In genomic region chrX:154368630-154369452, GRCh38 we compare ENCODE assay signal across 8 cellular contexts. TPM values are rescaled to one million over a fixed set of nuclear protein-coding genes. Genes with fewer than 3 reads are reported as not detected.
DNase-seq lines count a peak whose midpoint lies in the region; ATAC-seq and TF ChIP-seq lines count a peak whose summit lies in the region.

No MANE protein-coding gene starts in this region.

- H3K4me2 ChIP-seq in neural progenitor cell: peak overlapping the region; percentile 92

- H4K20me1 ChIP-seq in neural progenitor cell (ENCODE audit: low read depth): peaks cover 52% of the 10 kb centered on the region

- H3K27me3 Mint-ChIP-seq in neural progenitor cell (ENCODE audit: insufficient read depth, low read depth): peaks cover 23% of the 10 kb centered on the region

- H3K79me2 ChIP-seq in neural progenitor cell (ENCODE audit: low read depth): peaks cover 58% of the 10 kb centered on the region

- no peak for TF ChIP-seq CTCF in neural progenitor cell (IDR thresholded peaks at IDR 0.05)

- H3K9me3 ChIP-seq in HAP-1 (no peaks in the 10 kb centered on the region), NT2/D1 (ENCODE audit: insufficient read depth, low read length) (no peaks in the 10 kb centered on the region), neural progenitor cell (ENCODE audit: low read depth) (no peaks in the 10 kb centered on the region), subcutaneous abdominal adipose tissue (ENCODE audit: control insufficient read depth in 5 of 5, low read length in 5 of 5) (peaks cover 0 to 3% (median 0%) of the 10 kb centered on the region in 5 donors)

- H3K4me1 ChIP-seq in HAP-1 (peaks cover 26% of the 10 kb centered on the region), NT2/D1 (ENCODE audit: insufficient read depth, insufficient read length) (peaks cover 4% of the 10 kb centered on the region), neural progenitor cell (no peaks in the 10 kb centered on the region), subcutaneous abdominal adipose tissue (ENCODE audit: control insufficient read depth in 5 of 5, insufficient read depth in 5 of 5, low read length in 5 of 5) (peaks cover 0 to 60% (median 47%) of the 10 kb centered on the region in 5 donors)

- no peak overlapping the region for H2AFZ ChIP-seq in neural progenitor cell (replicated peaks)

- in situ Hi-C loops in HAP-1 (cut with MboI; ENCODE audit: low sequenced_read_pairs): loop anchor here (25.0 kb wide), 1 partner anchor 168 kb away; the partner anchor contains the start of genes G6PD and IKBKG

- H3F3A ChIP-seq in neural progenitor cell (ENCODE audit: low read depth): no peaks in the 10 kb centered on the region

- H3K4me1 Mint-ChIP-seq in neural progenitor cell: peaks cover 4% of the 10 kb centered on the region

- H3K27me3 ChIP-seq in HAP-1 (ENCODE audit: low read depth) (no peaks in the 10 kb centered on the region), NT2/D1 (ENCODE audit: insufficient read depth, insufficient read length) (no peaks in the 10 kb centered on the region), neural progenitor cell (peaks cover 6% of the 10 kb centered on the region), subcutaneous abdominal adipose tissue (ENCODE audit: control insufficient read depth in 5 of 5, insufficient read depth in 4 of 5, low read length in 5 of 5) (peaks cover 0 to 9% (median 4%) of the 10 kb centered on the region in 5 donors)

- DNase-seq in CMK (ENCODE audit: low read depth): peak; percentile 76
- peak; percentile 51 to 78 for DNase-seq in HAP-1 (ENCODE audit: low spot score in 2 of 2)
- no peak for DNase-seq in NT2/D1 (ENCODE audit: low read depth, low spot score)
- DNase-seq in activated T-cell treated with anti-CD3 and anti-CD28 coated beads for 1 hour (ENCODE audit: low read depth): peak; percentile 79
- peak; percentile 27 for DNase-seq in neural progenitor cell (ENCODE audit: low spot score)

- peak; percentile 61 for ATAC-seq in esophagus mucosa
- ATAC-seq in HG02938 (IDR thresholded peaks at IDR 0.05; ENCODE audit: unreplicated experiment): no peak

- peaks cover 3% of the 10 kb centered on the region for H3K36me3 Mint-ChIP-seq in neural progenitor cell

- H3K4me3 Mint-ChIP-seq in neural progenitor cell: peak overlapping the region; percentile 80

- peaks cover 65% of the 10 kb centered on the region for H3K36me3 ChIP-seq in HAP-1 (replicated peaks)
- H3K36me3 ChIP-seq in NT2/D1 (ENCODE audit: insufficient read depth, insufficient read length, low read length): peaks cover 57% of the 10 kb centered on the region
- H3K36me3 ChIP-seq in neural progenitor cell: no peaks in the 10 kb centered on the region
- peaks cover 0 to 43% (median 41%) of the 10 kb centered on the region in 5 donors for H3K36me3 ChIP-seq in subcutaneous abdominal adipose tissue (ENCODE audit: control insufficient read depth in 5 of 5, insufficient read depth in 5 of 5, low read length in 5 of 5)

- peaks cover 14% of the 10 kb centered on the region for H3K9me3 Mint-ChIP-seq in neural progenitor cell

- H3K27ac Mint-ChIP-seq in neural progenitor cell: no peak overlapping the region

- H3K27ac ChIP-seq in neural progenitor cell: peak overlapping the region; percentile 87
- H3K27ac ChIP-seq in subcutaneous abdominal adipose tissue (ENCODE audit: low read depth, low read length): peak overlapping the region; percentile 93

- peak overlapping the region; percentile 77 for H3K4me3 ChIP-seq in HAP-1
- H3K4me3 ChIP-seq in NT2/D1 (ENCODE audit: insufficient read length, low read depth): peak overlapping the region; percentile 32
- H3K4me3 ChIP-seq in neural progenitor cell: peak overlapping the region; percentile 86
- H3K4me3 ChIP-seq in subcutaneous abdominal adipose tissue (ENCODE audit: low read depth in 1 of 5, low read length in 5 of 5): peak overlapping the region in 4 of 5 donors; percentile 53 to 89 (median 71)

- H3K9ac ChIP-seq in NT2/D1 (ENCODE audit: insufficient read length, low read depth) (peak overlapping the region; percentile 72), neural progenitor cell (peak overlapping the region; percentile 66), subcutaneous abdominal adipose tissue (ENCODE audit: low read length in 5 of 5) (peak overlapping the region in 4 of 5 donors; percentile 58 to 79 (median 67))

RNA-seq across cellular contexts. Expression of gene FLNA, which starts 5.6 kb away (rescaled TPM):
- total RNA-seq in esophagus mucosa: 417 TPM
- 189 and 559 TPM in 2 replicates for total RNA-seq in neural progenitor cell (ENCODE audit: low replicate concordance)

RNA-seq across cellular contexts. Expression of gene EMD, which starts 10.3 kb away (rescaled TPM):
- total RNA-seq in esophagus mucosa (49.3 TPM), neural progenitor cell (ENCODE audit: low replicate concordance) (18.3 and 62.0 TPM in 2 replicates)

RNA-seq across cellular contexts. Expression of gene RPL10, which starts 29.3 kb away (rescaled TPM):
- total RNA-seq in esophagus mucosa (2,565 TPM), neural progenitor cell (ENCODE audit: low replicate concordance) (4,507 and 7,403 TPM in 2 replicates)

RNA-seq across cellular contexts. Expression of gene DNASE1L1, which starts 40.2 kb away (rescaled TPM):
- total RNA-seq in esophagus mucosa: 22.8 TPM
- 14.2 and 27.2 TPM in 2 replicates for total RNA-seq in neural progenitor cell (ENCODE audit: low replicate concordance)

RNA-seq across cellular contexts. Expression of gene TAFAZZIN, which starts 42.5 kb away (rescaled TPM):
- 18.1 TPM for total RNA-seq in esophagus mucosa
- 19.8 and 46.5 TPM in 2 replicates for total RNA-seq in neural progenitor cell (ENCODE audit: low replicate concordance)

Comparison
In these comparisons a context has a peak if more than half of its experiments do, and no peak if none do; other contexts are left out.
1. H3K4me3 ChIP-seq: peak in every context shown above with its lines; median percentile 86 in neural progenitor cell; 77 in HAP-1; 71 in subcutaneous abdominal adipose tissue; 32 in NT2/D1.